17 cellular contexts compared by ENCODE assay signal in genomic region chr3:7518471-7518870, GRCh38.
DNase-seq lines count a peak whose midpoint lies in the region; TF ChIP-seq lines count a peak whose summit lies in the region.
"Had no signal": no experiment of that assay in that cellular context is flagged by ENCODE, and none has a peak within 500 bp of the region (broad histone marks: within the 10 kb centered on the region; RNA-seq: fewer than 3 reads in every experiment).

No MANE protein-coding gene starts in this region.

- H3K4me1 ChIP-seq in stomach = peaks cover 0 to 15% (median 4%) of the 10 kb centered on the region in 4 donors

- TF ChIP-seq EP300 in stomach (IDR thresholded peaks at IDR 0.05) = no peak

- no peaks in the 10 kb centered on the region for H3K9me3 ChIP-seq in stomach
- H3K9me3 ChIP-seq: neutrophil had no signal

- no peaks in the 10 kb centered on the region for H3K36me3 ChIP-seq in stomach
- H3K36me3 ChIP-seq: neutrophil had no signal

- TF ChIP-seq CTCF in fibroblast of pulmonary artery (IDR thresholded peaks at IDR 0.05; ENCODE audit: low read length, missing control alignments) (no peak), stomach (IDR thresholded peaks at IDR 0.05) (no peak)

- H3K4me3 ChIP-seq in fibroblast of pulmonary artery (replicated peaks; ENCODE audit: low read depth, low read length) = no peak overlapping the region
- no peak overlapping the region for H3K4me3 ChIP-seq in stomach

- intact Hi-C loops in stomach (cut with DNase I; ENCODE audit: low total_unique reads) = no loop called here

- DNase-seq in NCI-H748 (lab: John Stamatoyannopoulos, UW; ENCODE audit: unreplicated experiment) = peak; percentile 28
- no peak for DNase-seq in NCI-H748 treated with DMSO at 0.1 percent for 48 hours (lab: John Stamatoyannopoulos, UW)
- peak; percentile 60 for DNase-seq in NCI-H82 treated with DMSO at 0.1 percent for 48 hours (lab: John Stamatoyannopoulos, UW; ENCODE audit: unreplicated experiment)
- DNase-seq in fibroblast of pulmonary artery (ENCODE audit: low read depth) = peak; percentile 74
- DNase-seq in stomach = peak; percentile 46
- no peak for DNase-seq in activated naive CD4-positive, alpha-beta T cell treated with Interleukin-2 at 50 U/mL for 16 hours
- no peak for DNase-seq in germinal center (ENCODE audit: low spot score)
- DNase-seq in 8988T = no peak
- DNase-seq: ACHN; activated CD4-positive, alpha-beta T cell treated with anti-CD3 and anti-CD28 coated beads, Interleukin-2, amount 50 U/mL, for 1 hour; activated T-cell treated with anti-CD3 and anti-CD28 coated beads, Interleukin-2, amount 50 U/mL, for 1 hour; CD4-positive, alpha-beta memory T cell; HCEC 1CT; immature natural killer cell; NCI-H2107; stimulated activated naive B cell treated with anti-CD40 and anti-IgM and Interleukin-4, amounts not matched to agents 10 μg/mL and 1 μg/mL and 100 μg/mL, for 72 hours had no signal

- no peaks in the 10 kb centered on the region for H3K27me3 ChIP-seq in stomach
- H3K27me3 ChIP-seq: neutrophil had no signal

- TF ChIP-seq POLR2A in stomach (IDR thresholded peaks at IDR 0.05) = no peak

- H3K27ac ChIP-seq in stomach = no peak overlapping the region
- H3K27ac ChIP-seq: neutrophil had no signal

Comparison
In these comparisons a context has a peak if more than half of its experiments do, and no peak if none do; other contexts are left out.
1. DNase-seq: peak in NCI-H748 (single experiment), NCI-H82 treated with DMSO at 0.1 percent for 48 hours (single experiment), fibroblast of pulmonary artery (single experiment) and stomach (single experiment); none in NCI-H748 treated with DMSO at 0.1 percent for 48 hours (single experiment), activated naive CD4-positive, alpha-beta T cell treated with Interleukin-2 at 50 U/mL for 16 hours (single experiment), germinal center (single experiment) and 8988T (single experiment).